ENCODE assay signal across 22 cellular contexts in genomic region chr4:30862176-30862575, GRCh38.
"Had no signal": no experiment of that assay in that cellular context is flagged by ENCODE, and none has a peak within 500 bp of the region (broad histone marks: within the 10 kb centered on the region; RNA-seq: fewer than 3 reads in every experiment).

No MANE protein-coding gene starts in this region.

- H3K4me1 ChIP-seq: SJSA1 had no signal

- H3K9me3 ChIP-seq: SJSA1 had no signal

- H3K27me3 ChIP-seq: SJSA1 had no signal

- DNase-seq: Kasumi-1, MM.1S, NCI-H1092 treated with DMSO at 0.1 percent for 48 hours, NCI-H1436, NCI-H187, NCI-H2029, NCI-H2081 treated with DMSO at 0.1 percent for 48 hours, NCI-H2171, NCI-H226, NCI-H446, NCI-H510A, NCI-H524 treated with DMSO at 0.1 percent for 48 hours, NCI-H69, NCI-H774, Right ventricle myocardium superior, RPMI8226, SIG-M5 had no signal

- H3K4me3 ChIP-seq: K562, SJSA1, SK-N-MC had no signal

- H3K27ac ChIP-seq: HL-60, KMS-11, SJSA1, SK-N-MC had no signal

- ATAC-seq: K562 had no signal

- H3K4me2 ChIP-seq: KMS-11 had no signal

- H3K9ac ChIP-seq: KMS-11 had no signal

- H3K36me3 ChIP-seq: SJSA1 had no signal
